In genomic region chr4:41057456-41057855, GRCh38 we compare ENCODE assay signal across 25 cellular contexts.
DNase-seq lines count a peak whose midpoint lies in the region; ATAC-seq, FAIRE-seq and TF ChIP-seq lines count a peak whose summit lies in the region.
"Had no signal": no experiment of that assay in that cellular context is flagged by ENCODE, and none has a peak within 500 bp of the region (broad histone marks: within the 10 kb centered on the region; RNA-seq: fewer than 3 reads in every experiment).

No MANE protein-coding gene starts in this region.

- no peak for DNase-seq in HepG2 (ENCODE audit: low spot score)
- DNase-seq in right lobe of liver: no peak
- peak; percentile 54 for DNase-seq in astrocyte of the cerebellum (ENCODE audit: low read depth)
- DNase-seq in myocyte (ENCODE audit: low read depth): peak; percentile 54
- no peak for DNase-seq in NCI-H1930 (lab: John Stamatoyannopoulos, UW)
- DNase-seq in NCI-H2107 treated with DMSO at 0.1 percent for 48 hours (lab: John Stamatoyannopoulos, UW; ENCODE audit: unreplicated experiment): no peak
- no peak for DNase-seq in activated CD4-positive, alpha-beta T cell treated with anti-CD3 and anti-CD28 coated beads, Interleukin-2, amount 50 U/mL, for 1 hour
- DNase-seq: activated CD4-positive, alpha-beta T cell treated with anti-CD3 and anti-CD28 coated beads, Interleukin-2, amount 50 U/mL, for 48 hours; activated naive CD4-positive, alpha-beta T cell treated with anti-CD3 and anti-CD28 coated beads, Interleukin-2, amount 10 ng/mL, durations not matched to agents 7 days and 5 days; activated T-cell treated with anti-CD3 and anti-CD28 coated beads, Interleukin-2, amount 50 U/mL, for 1 hour; COR-L47; effector CD8-positive, alpha-beta T cell; esophagus squamous epithelium; heart right ventricle; NCI-H82; psoas muscle; stimulated activated naive CD4-positive, alpha-beta T cell treated with Interleukin-2 at 50 U/mL for 16 hours; upper lobe of right lung had no signal

- no peaks in the 10 kb centered on the region for H4K20me1 ChIP-seq in HepG2 (ENCODE audit: insufficient read depth, low read length)

- H3K9ac ChIP-seq in HepG2 (ENCODE audit: insufficient read depth, low read depth, low read length): no peak overlapping the region
- H3K9ac ChIP-seq: KMS-11 had no signal

- no peak for ATAC-seq in HepG2
- no peak for ATAC-seq in right lobe of liver
- ATAC-seq in GM21360 (IDR thresholded peaks at IDR 0.05; ENCODE audit: unreplicated experiment): no peak
- ATAC-seq: heart right ventricle; natural killer cell treated with Interleukin-12 subunit alpha and Interleukin-12 subunit beta and Interleukin-15 and Interleukin-18, amount 100 ng/mL, for 72 hours; psoas muscle; upper lobe of right lung had no signal

- no peak overlapping the region for H3K4me2 ChIP-seq in HepG2 (ENCODE audit: low read depth, low read length)
- H3K4me2 ChIP-seq: KMS-11 had no signal

- H3K79me2 ChIP-seq in HepG2 (ENCODE audit: insufficient read depth, low read length): no peaks in the 10 kb centered on the region

- TF ChIP-seq CTCF in HepG2 (CRISPR knock-in tag; IDR thresholded peaks at IDR 0.05) (no peak), right lobe of liver (IDR thresholded peaks at IDR 0.05) (no peak), astrocyte of the cerebellum (IDR thresholded peaks at IDR 0.05; ENCODE audit: low read depth, low read length, missing control alignments) (no peak)

- CTCF ChIA-PET in HepG2 (lab: Yijun Ruan, JAX; ENCODE audit: low intra/inter-chr PET ratio, low total read pairs): no interaction called here

- TF ChIP-seq EP300 in HepG2 (IDR thresholded peaks at IDR 0.05; ENCODE audit: low read depth in 2 of 2, low read length in 2 of 2) (no peak), HepG2 (CRISPR knock-in tag; IDR thresholded peaks at IDR 0.05; ENCODE audit: borderline replicate concordance) (no peak)

- no TSS peak for BruUV-seq in HepG2 (replicated peaks; lab: Mats Ljungman, UMichigan)

- 93% methylated on average over 3 of the region's 3 CpGs for WGBS in HepG2 (ENCODE audit: low lambda C conversion rate)
- WGBS in right lobe of liver (ENCODE audit: insufficient coverage, low coverage, low lambda C conversion rate, missing lambda C conversion rate): 51% methylated on average over 3 of the region's 3 CpGs

- FAIRE-seq in HepG2 (lab: Jason Lieb, UNC): no peak
- FAIRE-seq: GM12891, TTC549 had no signal

- TF ChIP-seq RAD21 in HepG2 (CRISPR knock-in tag; IDR thresholded peaks at IDR 0.05): no peak

- intact Hi-C loops in HepG2 (cut with micrococcal nuclease; ENCODE audit: unreplicated experiment): no loop called here
- intact Hi-C loops in right lobe of liver (cut with DNase I): no loop called here

- H3K27me3 ChIP-seq in HepG2 (ENCODE audit: control insufficient read depth in 1 of 2, insufficient read depth in 2 of 2, low read length in 2 of 2) (no peaks in the 10 kb centered on the region), right lobe of liver (no peaks in the 10 kb centered on the region)
- H3K27me3 ChIP-seq: cardiac muscle cell, esophagus squamous epithelium, heart right ventricle, upper lobe of right lung had no signal

- H2AFZ ChIP-seq in HepG2 (ENCODE audit: low read length): no peak overlapping the region

- in situ Hi-C loops in HepG2 (cut with HindIII; ENCODE audit: extremely low pct_ligation_motif_present, low pct_unique_long_range_greater_than_20kb) (no loop called here), astrocyte of the cerebellum (cut with HindIII; ENCODE audit: low sequenced_read_pairs) (no loop called here)

- H3K4me3 ChIP-seq in HepG2 (replicated peaks in 1 of 3; ENCODE audit: insufficient read depth in 1 of 3, low read depth in 2 of 3, low read length in 3 of 3) (no peak overlapping the region), right lobe of liver (no peak overlapping the region), astrocyte of the cerebellum (ENCODE audit: low read depth, low read length) (no peak overlapping the region)
- H3K4me3 ChIP-seq: cardiac muscle cell, esophagus squamous epithelium, heart right ventricle, psoas muscle, SK-N-MC, upper lobe of right lung had no signal

- TF ChIP-seq POLR2A in HepG2 (IDR thresholded peaks at IDR 0.05; ENCODE audit: insufficient read depth in 1 of 2, low read depth in 2 of 2, low read length in 2 of 2) (no peak), right lobe of liver (IDR thresholded peaks at IDR 0.05) (no peak)

- H3K9me3 ChIP-seq in HepG2 (ENCODE audit: low read length): no peaks in the 10 kb centered on the region
- no peaks in the 10 kb centered on the region for H3K9me3 ChIP-seq in right lobe of liver
- H3K9me3 ChIP-seq: esophagus squamous epithelium, heart right ventricle, psoas muscle, upper lobe of right lung had no signal

- POLR2A ChIA-PET in HepG2 (lab: Yijun Ruan, JAX): no interaction called here

- H3K4me1 ChIP-seq in HepG2 (ENCODE audit: insufficient read depth, low read length): no peaks in the 10 kb centered on the region
- no peaks in the 10 kb centered on the region for H3K4me1 ChIP-seq in right lobe of liver
- H3K4me1 ChIP-seq: esophagus squamous epithelium had no signal

- H3K27ac ChIP-seq in HepG2 (ENCODE audit: extremely low read length, insufficient read depth, low read length) (no peak overlapping the region), right lobe of liver (no peak overlapping the region)
- H3K27ac ChIP-seq: cardiac muscle cell, esophagus squamous epithelium, KMS-11, psoas muscle, SK-N-MC, upper lobe of right lung had no signal

- H3K36me3 ChIP-seq in HepG2 (replicated peaks in 1 of 2; ENCODE audit: control insufficient read depth in 1 of 2, insufficient read depth in 2 of 2, low read length in 2 of 2) (peaks cover 0 to 8% of the 10 kb centered on the region in 2 experiments; a peak in 1 of 5 replicates), right lobe of liver (no peaks in the 10 kb centered on the region)
- H3K36me3 ChIP-seq: cardiac muscle cell, heart right ventricle, upper lobe of right lung had no signal

TF ChIP-seq in HepG2, 621 proteins besides CTCF, POLR2A, EP300 and RAD21:
- TF ChIP-seq NFE2L2 (IDR thresholded peaks at IDR 0.05; ENCODE audit: low read length) (peak; percentile 73), RFX3 (CRISPR knock-in tag; IDR thresholded peaks at IDR 0.05) (no peak)
TF ChIP-seq in HepG2: peak in this region for 1.

Comparison
In these comparisons a context has a peak if more than half of its experiments do, and no peak if none do; other contexts are left out.
1. DNase-seq: peak in astrocyte of the cerebellum (single experiment) and myocyte (single experiment); none in HepG2 (single experiment), right lobe of liver (0 of 3), NCI-H1930 (0 of 2), NCI-H2107 treated with DMSO at 0.1 percent for 48 hours (single experiment) and activated CD4-positive, alpha-beta T cell treated with anti-CD3 and anti-CD28 coated beads, Interleukin-2, amount 50 U/mL, for 1 hour (single experiment).